In genomic region chrY:8495243-8495642, GRCh38 we compare ENCODE assay signal across 35 cellular contexts.
"Had no signal": no experiment of that assay in that cellular context is flagged by ENCODE, and none has a peak within 500 bp of the region (broad histone marks: within the 10 kb centered on the region; RNA-seq: fewer than 3 reads in every experiment).

No MANE protein-coding gene starts in this region.

- H3K9me3 ChIP-seq: MG63 had no signal

- DNase-seq: Karpas-422, Kasumi-1, MG63, MM.1S, MV-4-11, NCI-H1048, NCI-H1092, NCI-H1092 treated with DMSO at 0.1 percent for 48 hours, NCI-H1105, NCI-H1105 treated with DMSO at 0.1 percent for 48 hours, NCI-H1417, NCI-H1417 treated with DMSO at 0.1 percent for 48 hours, NCI-H1436, NCI-H1436 treated with DMSO at 0.1 percent for 48 hours, NCI-H146, NCI-H1694, NCI-H1694 treated with DMSO at 0.1 percent for 48 hours, NCI-H187, NCI-H187 treated with DMSO at 0.1 percent for 48 hours, NCI-H1930, NCI-H2029, NCI-H2029 treated with DMSO at 0.1 percent for 48 hours, NCI-H2081, NCI-H2081 treated with DMSO at 0.1 percent for 48 hours, NCI-H2107, NCI-H2171, NCI-H2171 treated with DMSO at 0.1 percent for 48 hours, NCI-H2227 treated with DMSO at 0.1 percent for 48 hours, NCI-H226, NCI-H345, NCI-H446, NCI-H446 treated with DMSO at 0.1 percent for 48 hours, NCI-H510A, NCI-H510A treated with DMSO at 0.1 percent for 48 hours had no signal

- H3K36me3 ChIP-seq: MG63 had no signal

- H3K27ac ChIP-seq: KMS-11 had no signal

- H3K9ac ChIP-seq: KMS-11 had no signal

- H3K27me3 ChIP-seq: MG63 had no signal

- H3K4me2 ChIP-seq: KMS-11 had no signal

- H3K4me3 ChIP-seq: MG63 had no signal
